ENCODE assay signal across 9 cellular contexts in genomic region chr7:101681170-101682007, GRCh38. TPM values are rescaled to one million over a fixed set of nuclear protein-coding genes. Genes with fewer than 3 reads are reported as not detected.
DNase-seq lines count a peak whose midpoint lies in the region; ATAC-seq, FAIRE-seq and TF ChIP-seq lines count a peak whose summit lies in the region.
"Had no signal": no experiment of that assay in that cellular context is flagged by ENCODE, and none has a peak within 500 bp of the region (broad histone marks: within the 10 kb centered on the region; RNA-seq: fewer than 3 reads in every experiment).

No MANE protein-coding gene starts in this region.

- no peaks in the 10 kb centered on the region for H3K9me3 Mint-ChIP-seq in stimulated activated naive B cell treated with anti-CD40 and anti-IgM and Interleukin-4, amounts not matched to agents 10 μg/mL and 1 μg/mL and 100 μg/mL, for 72 hours

- H3K79me2 ChIP-seq in K562 (ENCODE audit: control insufficient read depth, insufficient read depth, low read length) = no peaks in the 10 kb centered on the region

- H3K4me1 ChIP-seq in K562 (replicated peaks in 1 of 2; ENCODE audit: control insufficient read depth in 2 of 2, insufficient read depth in 2 of 2, low read length in 2 of 2) = peaks cover 0 to 14% of the 10 kb centered on the region in 2 experiments; a peak in 2 of 5 replicates
- peaks cover 0 to 30% (median 17%) of the 10 kb centered on the region in 4 donors for H3K4me1 ChIP-seq in tibial artery

- no peaks in the 10 kb centered on the region for H4K20me1 ChIP-seq in K562 (replicated peaks; ENCODE audit: control insufficient read depth, insufficient read depth, low read length)

- no peak for TF ChIP-seq RAD21 in K562 (CRISPR knock-in tag; conservative IDR thresholded peaks at IDR 0.05 in 1 of 2, IDR thresholded peaks at IDR 0.05 in 1 of 2)

- CTCF ChIA-PET in K562 (lab: Yijun Ruan, JAX; ENCODE audit: low intra/inter-chr PET ratio) = no interaction called here

- TF ChIP-seq EP300 in K562 (IDR thresholded peaks at IDR 0.05; ENCODE audit: low read length) = no peak

- H3K36me3 ChIP-seq in K562 (ENCODE audit: control insufficient read depth, insufficient read depth, low read length) (no peaks in the 10 kb centered on the region), tibial artery (no peaks in the 10 kb centered on the region)

- TF ChIP-seq CTCF in K562 (IDR thresholded peaks at IDR 0.05 in 2 of 3, conservative IDR thresholded peaks at IDR 0.05 in 1 of 3; ENCODE audit: insufficient read depth in 2 of 3, low read depth in 1 of 3, low read length in 3 of 3) (no peak), tibial artery (IDR thresholded peaks at IDR 0.05) (no peak)

- FAIRE-seq in K562 (lab: Jason Lieb, UNC) = no peak

- no peak overlapping the region for H3K9ac ChIP-seq in K562 (ENCODE audit: insufficient read depth in 1 of 2, low read depth in 2 of 2, low read length in 2 of 2)

- H3K4me1 Mint-ChIP-seq in stimulated activated naive B cell treated with anti-CD40 and anti-IgM and Interleukin-4, amounts not matched to agents 10 μg/mL and 1 μg/mL and 100 μg/mL, for 72 hours = peaks cover 0 to 5% of the 10 kb centered on the region in 2 donors

- in situ Hi-C loops in K562 (cut with MboI) = no loop called here

- intact Hi-C loops in K562 (cut with micrococcal nuclease) (no loop called here), tibial artery (cut with DNase I; ENCODE audit: low total_unique reads) (loop anchor here (10.0 kb wide), 1 partner anchor 453 kb away; no protein-coding TSS in a partner anchor)

- H3K27ac ChIP-seq in K562 (ENCODE audit: extremely low read depth, low read depth, low read length) = no peak overlapping the region
- peak overlapping the region; percentile 15 to 59 for H3K27ac ChIP-seq in tibial artery

- 16% methylated on average over 12 of the region's 14 CpGs for WGBS in K562 (ENCODE audit: insufficient coverage, low coverage, missing lambda C conversion rate)

- no peak overlapping the region for H3K4me3 Mint-ChIP-seq in stimulated activated naive B cell treated with anti-CD40 and anti-IgM and Interleukin-4, amounts not matched to agents 10 μg/mL and 1 μg/mL and 100 μg/mL, for 72 hours

- H3K36me3 Mint-ChIP-seq in stimulated activated naive B cell treated with anti-CD40 and anti-IgM and Interleukin-4, amounts not matched to agents 10 μg/mL and 1 μg/mL and 100 μg/mL, for 72 hours = no peaks in the 10 kb centered on the region

- no peak for ATAC-seq in K562
- no peak for ATAC-seq in GM21367 (IDR thresholded peaks at IDR 0.05; ENCODE audit: unreplicated experiment)
- no peak for ATAC-seq in GM21528 (IDR thresholded peaks at IDR 0.05; ENCODE audit: low FRiP score, unreplicated experiment)
- no peak for ATAC-seq in stimulated activated naive B cell treated with anti-CD40 and anti-IgM and Interleukin-4, amounts not matched to agents 10 μg/mL and 1 μg/mL and 100 μg/mL, for 72 hours (replicated peaks)

- POLR2A ChIA-PET in K562 (lab: Yijun Ruan, JAX) = interaction anchor here (1.0 kb wide), 1 partner anchor 46 kb away, joined by 3 read pairs; no protein-coding TSS in a partner anchor

- H3K27ac Mint-ChIP-seq in stimulated activated naive B cell treated with anti-CD40 and anti-IgM and Interleukin-4, amounts not matched to agents 10 μg/mL and 1 μg/mL and 100 μg/mL, for 72 hours = no peak overlapping the region

- DNase-seq in Kasumi-1 (lab: John Stamatoyannopoulos, UW) (peak; percentile 63 to 66), K562 (ENCODE audit: extremely low read depth in 1 of 4, low spot score in 3 of 4) (no peak), kidney glomerular epithelial cell (lab: John Stamatoyannopoulos, UW) (peak; percentile 99), tibial artery (peak; percentile 75 to 93), NCI-H1417 (lab: John Stamatoyannopoulos, UW) (no peak)
- DNase-seq in stimulated activated naive B cell treated with anti-CD40 and anti-IgM and Interleukin-4, amounts not matched to agents 10 μg/mL and 1 μg/mL and 100 μg/mL, for 72 hours = no peak
- DNase-seq: activated CD4-positive, alpha-beta T cell treated with anti-CD3 and anti-CD28 coated beads for 4 hours had no signal

- no peak for TF ChIP-seq POLR2A in K562 (conservative IDR thresholded peaks at IDR 0.05)

- peaks cover 0 to 8% of the 10 kb centered on the region in 2 donors for H3K27me3 Mint-ChIP-seq in stimulated activated naive B cell treated with anti-CD40 and anti-IgM and Interleukin-4, amounts not matched to agents 10 μg/mL and 1 μg/mL and 100 μg/mL, for 72 hours

- H3K27me3 ChIP-seq in K562 (ENCODE audit: control insufficient read depth in 2 of 2, insufficient read depth in 2 of 2, low read length in 2 of 2) = peaks cover 0 to 23% of the 10 kb centered on the region in 2 experiments; a peak in 2 of 5 replicates
- no peaks in the 10 kb centered on the region for H3K27me3 ChIP-seq in tibial artery

- no peak overlapping the region for H2AFZ ChIP-seq in K562 (ENCODE audit: low read depth, low read length)

- no peak overlapping the region for H3K4me2 ChIP-seq in K562 (ENCODE audit: insufficient read depth, low read length)

- H3K9me1 ChIP-seq in K562 (ENCODE audit: control insufficient read depth, insufficient read depth, low read length) = no peaks in the 10 kb centered on the region

- no peaks in the 10 kb centered on the region for H3K9me3 ChIP-seq in K562 (replicated peaks; ENCODE audit: control insufficient read depth, insufficient read depth, low read depth, low read length)
- no peaks in the 10 kb centered on the region for H3K9me3 ChIP-seq in tibial artery

- BruUV-seq in K562 (replicated peaks; lab: Mats Ljungman, UMichigan) = no TSS peak

- H3K4me3 ChIP-seq in K562 (no peak overlapping the region), tibial artery (no peak overlapping the region)

TF ChIP-seq in K562, 482 proteins besides CTCF, POLR2A, EP300 and RAD21 (continues in another document):
- TF ChIP-seq GTF2E2 (tag; IDR thresholded peaks at IDR 0.05) (no peak), KDM1A (IDR thresholded peaks at IDR 0.05) (peak; percentile 73 to 83), SMARCE1 (IDR thresholded peaks at IDR 0.05) (no peak), HNRNPUL1 (IDR thresholded peaks at IDR 0.05; ENCODE audit: low read length) (no peak), STAT6 (CRISPR knock-in tag; IDR thresholded peaks at IDR 0.05) (no peak), SMAD3 (CRISPR knock-in tag; conservative IDR thresholded peaks at IDR 0.05) (no peak), BRD9 (IDR thresholded peaks at IDR 0.05; ENCODE audit: low read depth, partially characterized antibody) (peak; percentile 42), SMARCA5 (IDR thresholded peaks at IDR 0.05) (peak; percentile 94), SIRT6 (IDR thresholded peaks at IDR 0.05; ENCODE audit: low read depth, low read length) (no peak), SRF (CRISPR knock-in tag; IDR thresholded peaks at IDR 0.05) (no peak), SRSF9 (IDR thresholded peaks at IDR 0.05; ENCODE audit: borderline replicate concordance, low read depth, low read length) (no peak), ZNF324 (CRISPR knock-in tag; IDR thresholded peaks at IDR 0.05) (no peak), RCOR1 (IDR thresholded peaks at IDR 0.05; ENCODE audit: borderline replicate concordance in 1 of 2, low read depth in 2 of 2, low read length in 2 of 2) (peak in 1 of 2 experiments; percentile 60; a peak in 1 of 4 replicates), NFYB (IDR thresholded peaks at IDR 0.05; ENCODE audit: extremely low read depth, insufficient read length) (no peak)

RNA-seq across cellular contexts. Expression of gene MYL10, which starts 52.3 kb away (rescaled TPM):
- total RNA-seq in K562 (2011; cell fraction: chromatin; rRNA removed; ENCODE audit: low replicate concordance) = not detected in 2 replicates
- total RNA-seq in K562 (2011; cell fraction: nucleolus; rRNA removed) = not detected in 2 replicates
- total RNA-seq in K562 (2011; cell fraction: nucleoplasm; rRNA removed) = not detected in 2 replicates
- total RNA-seq in K562 (2014; rRNA removed) = not detected in 2 replicates
- not detected in 2 replicates for total RNA-seq in K562 (2014; rRNA removed; fragmentation: Illumina TruSeq; extraction: Trizol)
- not detected in 2 replicates for total RNA-seq in K562 (2015; rRNA removed; fragmentation: Illumina TruSeq; extraction: Trizol)
- total RNA-seq in K562 (2021) = not detected in 2 replicates
- not detected in 2 replicates for polyA plus RNA-seq in K562 (2011; rRNA removed)
- not detected in 2 replicates for polyA plus RNA-seq in K562 (2011; cell fraction: cytosol; rRNA removed)
- not detected in 2 replicates for polyA plus RNA-seq in K562 (2011; cell fraction: nucleus; rRNA removed)
- not detected in 2 replicates for polyA plus RNA-seq in K562 (2012)
- not detected in 2 replicates for polyA plus RNA-seq in K562 (2014; fragmentation: Illumina TruSeq; extraction: Trizol)
- not detected for polyA plus RNA-seq in K562 (2014; fragmentation: Nextera tagmentation; extraction: Ambion mirVana)
- not detected in 2 replicates for polyA plus RNA-seq in K562 (2014; rRNA removed)
- polyA minus RNA-seq in K562 (2011; rRNA and poly(A)+ RNA removed) = not detected in 2 replicates
- not detected in 2 replicates for polyA minus RNA-seq in K562 (2011; cell fraction: cytosol; rRNA and poly(A)+ RNA removed)
- polyA minus RNA-seq in K562 (2011; cell fraction: nucleus; rRNA and poly(A)+ RNA removed) = not detected in 2 replicates

Comparison
In these comparisons a context has a peak if more than half of its experiments do, and no peak if none do; other contexts are left out.
1. DNase-seq: peak in Kasumi-1 (2 of 2), kidney glomerular epithelial cell (single experiment) and tibial artery (2 of 2); none in K562 (0 of 4), NCI-H1417 (0 of 3) and stimulated activated naive B cell treated with anti-CD40 and anti-IgM and Interleukin-4, amounts not matched to agents 10 μg/mL and 1 μg/mL and 100 μg/mL, for 72 hours (single experiment).